ENCODE assay signal across 17 cellular contexts in the genomic region with DNA sequence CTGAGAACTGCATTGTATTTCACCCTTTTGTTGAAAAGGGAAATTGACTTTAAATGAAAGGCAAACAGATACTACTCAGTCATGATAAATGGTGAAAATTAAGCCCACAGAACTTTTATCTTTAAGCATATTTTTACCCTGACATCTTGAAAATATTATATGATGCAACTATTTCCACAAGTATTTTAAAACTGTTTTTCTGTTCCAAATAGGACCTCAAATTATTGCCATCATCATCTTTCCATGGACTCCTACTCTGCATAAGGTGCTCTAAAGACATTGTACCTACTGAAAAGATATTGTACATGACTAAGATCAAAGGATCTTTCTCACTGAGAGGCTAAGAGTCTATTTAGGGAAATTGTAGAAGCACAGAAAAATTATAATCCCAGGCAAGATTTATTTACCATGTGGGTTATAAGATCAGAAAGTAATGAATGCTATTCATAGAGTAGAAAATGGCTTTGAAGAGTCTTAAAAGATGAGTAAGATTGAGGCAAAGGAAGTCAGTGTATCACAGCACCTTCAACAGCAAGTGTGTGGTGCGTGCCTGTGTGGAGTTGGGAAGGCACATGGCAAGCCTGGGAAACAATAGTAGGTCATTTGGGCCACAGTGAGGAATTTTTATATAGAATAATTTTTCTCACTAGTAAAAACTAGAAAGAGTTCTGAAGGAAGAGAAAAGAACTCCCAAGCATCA.
DNase-seq lines count a peak whose midpoint lies in the region; ATAC-seq and TF ChIP-seq lines count a peak whose summit lies in the region.
"Had no signal": no experiment of that assay in that cellular context is flagged by ENCODE, and none has a peak within 500 bp of the region (broad histone marks: within the 10 kb centered on the region; RNA-seq: fewer than 3 reads in every experiment).

No MANE protein-coding gene starts in this region.

- H3K9me3 ChIP-seq in adipocyte (ENCODE audit: control insufficient read depth, low read length) = no peaks in the 10 kb centered on the region
- H3K9me3 ChIP-seq in skeletal muscle satellite cell (replicated peaks; ENCODE audit: low read length) = no peaks in the 10 kb centered on the region
- no peaks in the 10 kb centered on the region for H3K9me3 ChIP-seq in neuronal stem cell (replicated peaks in 1 of 2; ENCODE audit: control insufficient read depth in 2 of 2, insufficient read depth in 1 of 2, low read depth in 1 of 2, low read length in 2 of 2)
- H3K9me3 ChIP-seq: prostate gland, transverse colon had no signal

- H3K14ac ChIP-seq in neuronal stem cell (ENCODE audit: low read length) = no peak overlapping the region

- H3K18ac ChIP-seq in neuronal stem cell (ENCODE audit: low read length) = no peak overlapping the region

- ATAC-seq in HG03565 (IDR thresholded peaks at IDR 0.05; ENCODE audit: unreplicated experiment) = no peak
- ATAC-seq: activated CD4-positive, alpha-beta T cell treated with anti-CD3 and anti-CD28 coated beads for 36 hours; stimulated activated naive CD8-positive, alpha-beta T cell treated with anti-CD3 and anti-CD28 coated beads, Interleukin-15, Interleukin-2, amounts not matched to agents 100 U/mL and 50 U/mL, for 24 hours had no signal

- no peak overlapping the region for H2BK15ac ChIP-seq in neuronal stem cell (ENCODE audit: low read length)

- no peak overlapping the region for H3K23ac ChIP-seq in neuronal stem cell (ENCODE audit: low read depth, low read length, poor library complexity)

- peak; percentile 17 for DNase-seq in GM03348 (ENCODE audit: low spot score)
- DNase-seq in adipocyte (ENCODE audit: low read depth) = peak; percentile 59
- DNase-seq in fibroblast of the aortic adventitia (ENCODE audit: low read depth) = peak; percentile 53
- no peak for DNase-seq in neuronal stem cell (ENCODE audit: low spot score)
- DNase-seq in OCI-M1 (lab: John Stamatoyannopoulos, UW) = no peak
- no peak for DNase-seq in AML-193 (lab: John Stamatoyannopoulos, UW)
- DNase-seq: activated CD4-positive, alpha-beta T cell treated with anti-CD3 and anti-CD28 coated beads for 36 hours; COR-L47; MV-4-11; NCI-H774; SHP77; stimulated activated naive CD8-positive, alpha-beta T cell treated with anti-CD3 and anti-CD28 coated beads, Interleukin-15, Interleukin-2, amounts not matched to agents 100 U/mL and 50 U/mL, for 24 hours; transverse colon had no signal

- no peaks in the 10 kb centered on the region for H3K36me3 ChIP-seq in adipocyte (ENCODE audit: control insufficient read depth, insufficient read depth, low read length, severe bottlenecking)
- no peaks in the 10 kb centered on the region for H3K36me3 ChIP-seq in skeletal muscle satellite cell (ENCODE audit: insufficient read depth, low read length)
- no peaks in the 10 kb centered on the region for H3K36me3 ChIP-seq in neuronal stem cell (replicated peaks in 1 of 2; ENCODE audit: control insufficient read depth in 2 of 2, insufficient read depth in 2 of 2, low read length in 2 of 2)
- H3K36me3 ChIP-seq: prostate gland, transverse colon had no signal

- no peak overlapping the region for H2BK5ac ChIP-seq in neuronal stem cell (ENCODE audit: low read length)

- H3K79me1 ChIP-seq in neuronal stem cell (ENCODE audit: low read depth, low read length) = no peaks in the 10 kb centered on the region

- H3K27ac ChIP-seq in neuronal stem cell (replicated peaks; ENCODE audit: low read length) = no peak overlapping the region
- H3K27ac ChIP-seq: prostate gland, transverse colon had no signal

- no CpG with 5 or more reads among the region's 1 CpG for WGBS in neuronal stem cell (ENCODE audit: extremely low coverage in 2 of 2, insufficient read length in 2 of 2, insufficient replicate concordance in 1 of 2), 2 donors

- H3K4me1 ChIP-seq in adipocyte (ENCODE audit: control insufficient read depth, insufficient read depth, low read length) (peaks cover 29% of the 10 kb centered on the region), skeletal muscle satellite cell (ENCODE audit: control insufficient read depth, insufficient read depth, low read length) (peaks cover 24% of the 10 kb centered on the region), neuronal stem cell (ENCODE audit: control insufficient read depth in 2 of 2, insufficient read depth in 1 of 2, low read depth in 1 of 2, low read length in 2 of 2) (no peaks in the 10 kb centered on the region)
- H3K4me1 ChIP-seq: prostate gland, transverse colon had no signal

- H3K4me2 ChIP-seq in skeletal muscle satellite cell (ENCODE audit: low read length) (peak overlapping the region; percentile 59), neuronal stem cell (ENCODE audit: insufficient read depth, low read length, poor library complexity, severe bottlenecking) (no peak overlapping the region)

- no peak overlapping the region for H2AFZ ChIP-seq in neuronal stem cell (ENCODE audit: low read length)

- H2BK120ac ChIP-seq in neuronal stem cell (ENCODE audit: low read depth, low read length) = no peak overlapping the region

- H2BK12ac ChIP-seq in neuronal stem cell (ENCODE audit: low read length) = no peak overlapping the region

- H3K4ac ChIP-seq in neuronal stem cell (ENCODE audit: low read length) = no peak overlapping the region

- H3K4me3 ChIP-seq in adipocyte (ENCODE audit: low read length) (no peak overlapping the region), fibroblast of the aortic adventitia (ENCODE audit: low read depth, low read length) (no peak overlapping the region), skeletal muscle satellite cell (ENCODE audit: low read length) (no peak overlapping the region), neuronal stem cell (ENCODE audit: low read length in 2 of 2) (no peak overlapping the region)
- H3K4me3 ChIP-seq: prostate gland, skin epidermis, transverse colon had no signal

- no peak overlapping the region for H2AK5ac ChIP-seq in neuronal stem cell (ENCODE audit: low read depth, low read length)

- H3K9ac ChIP-seq in adipocyte (ENCODE audit: low read length) (peak overlapping the region; percentile 64), skeletal muscle satellite cell (ENCODE audit: low read depth, low read length) (peak overlapping the region; percentile 40), neuronal stem cell (ENCODE audit: low read depth, low read length, poor library complexity) (no peak overlapping the region)

- H3K27me3 ChIP-seq in adipocyte (replicated peaks; ENCODE audit: control insufficient read depth, insufficient read depth, low read length) = no peaks in the 10 kb centered on the region
- H3K27me3 ChIP-seq in skeletal muscle satellite cell (ENCODE audit: control insufficient read depth, insufficient read depth, low read length) = no peaks in the 10 kb centered on the region
- peaks cover 0 to 2% (median 0%) of the 10 kb centered on the region in 3 experiments for H3K27me3 ChIP-seq in neuronal stem cell (ENCODE audit: control insufficient read depth in 3 of 3, insufficient read depth in 3 of 3, low read depth in 1 of 3, low read length in 3 of 3)
- H3K27me3 ChIP-seq: transverse colon had no signal

- no peak overlapping the region for H4K8ac ChIP-seq in neuronal stem cell (ENCODE audit: low read depth, low read length)

- no peak for TF ChIP-seq CTCF in fibroblast of the aortic adventitia (IDR thresholded peaks at IDR 0.05; ENCODE audit: insufficient read depth, low read length)

- no peak overlapping the region for H4K91ac ChIP-seq in neuronal stem cell (ENCODE audit: low read depth, low read length, poor library complexity)

Comparison
In these comparisons a context has a peak if more than half of its experiments do, and no peak if none do; other contexts are left out.
1. DNase-seq: peak in GM03348 (single experiment), adipocyte (single experiment) and fibroblast of the aortic adventitia (single experiment); none in neuronal stem cell (single experiment), OCI-M1 (single experiment) and AML-193 (0 of 2).